Comparison of ENCODE assay signal across 8 cellular contexts in genomic region chr1:116737855-116738318, GRCh38. TPM values are rescaled to one million over a fixed set of nuclear protein-coding genes. Genes with fewer than 3 reads are reported as not detected.
DNase-seq lines count a peak whose midpoint lies in the region; ATAC-seq lines count a peak whose summit lies in the region.

No MANE protein-coding gene starts in this region.

- peak overlapping the region; percentile 71 for H3K4me3 Mint-ChIP-seq in activated naive CD4-positive, alpha-beta T cell treated with anti-CD3 and anti-CD28 coated beads for 36 hours

- DNase-seq in activated naive CD4-positive, alpha-beta T cell treated with anti-CD3 and anti-CD28 coated beads for 36 hours: peak; percentile 74
- DNase-seq in stimulated activated CD8-positive, alpha-beta memory T cell treated with anti-CD3 and anti-CD28 coated beads, Interleukin-4, amount 100 ng/mL, for 48 hours: peak; percentile 68
- no peak for DNase-seq in putamen (ENCODE audit: low spot score)
- DNase-seq in NCI-H82 treated with DMSO at 0.1 percent for 48 hours (lab: John Stamatoyannopoulos, UW; ENCODE audit: unreplicated experiment): no peak
- no peak for DNase-seq in SW 1271 (lab: John Stamatoyannopoulos, UW)

- H3K4me1 Mint-ChIP-seq in activated naive CD4-positive, alpha-beta T cell treated with anti-CD3 and anti-CD28 coated beads for 36 hours (ENCODE audit: low read depth): peaks cover 61% of the 10 kb centered on the region

- peak overlapping the region; percentile 100 for H3K27ac Mint-ChIP-seq in activated naive CD4-positive, alpha-beta T cell treated with anti-CD3 and anti-CD28 coated beads for 36 hours

- CTCF ChIA-PET in activated naive CD4-positive, alpha-beta T cell treated with anti-CD3 and anti-CD28 coated beads for 36 hours (lab: Charles Lee): interaction anchor here (0.6 to 5.2 kb wide), 29 partner anchors 10 to 323 kb away, joined by 3 to 96 read pairs (median 6); partner anchors contain the start of genes CD2 and TTF2

- intact Hi-C loops in activated naive CD4-positive, alpha-beta T cell treated with anti-CD3 and anti-CD28 coated beads for 36 hours (cut with micrococcal nuclease): loop anchor here (1.0 to 10.0 kb wide), 20 partner anchors 16 to 927 kb away; partner anchors contain the start of genes CD101, CD2, TENT5C and TTF2

- H3K36me3 Mint-ChIP-seq in activated naive CD4-positive, alpha-beta T cell treated with anti-CD3 and anti-CD28 coated beads for 36 hours (ENCODE audit: low read depth): peaks cover 13% of the 10 kb centered on the region

- ATAC-seq in GM19372 (IDR thresholded peaks at IDR 0.05; ENCODE audit: low read depth, unreplicated experiment): peak; percentile 40
- ATAC-seq in HG03432 (IDR thresholded peaks at IDR 0.05; ENCODE audit: unreplicated experiment): peak; percentile 28
- no peak for ATAC-seq in GM19023 (IDR thresholded peaks at IDR 0.05; ENCODE audit: unreplicated experiment)

- no peaks in the 10 kb centered on the region for H3K27me3 Mint-ChIP-seq in activated naive CD4-positive, alpha-beta T cell treated with anti-CD3 and anti-CD28 coated beads for 36 hours (ENCODE audit: low read depth)

- peaks cover 8% of the 10 kb centered on the region for H3K9me3 Mint-ChIP-seq in activated naive CD4-positive, alpha-beta T cell treated with anti-CD3 and anti-CD28 coated beads for 36 hours

RNA-seq across cellular contexts. Expression of gene CD2, which starts 16.3 kb away (rescaled TPM):
- 100 to 1,000 TPM; 251 to 264 TPM for total RNA-seq in activated naive CD4-positive, alpha-beta T cell treated with anti-CD3 and anti-CD28 coated beads for 36 hours

Comparison
In these comparisons a context has a peak if more than half of its experiments do, and no peak if none do; other contexts are left out.
1. DNase-seq: peak in activated naive CD4-positive, alpha-beta T cell treated with anti-CD3 and anti-CD28 coated beads for 36 hours (single experiment) and stimulated activated CD8-positive, alpha-beta memory T cell treated with anti-CD3 and anti-CD28 coated beads, Interleukin-4, amount 100 ng/mL, for 48 hours (single experiment); none in putamen (single experiment), NCI-H82 treated with DMSO at 0.1 percent for 48 hours (single experiment) and SW 1271 (0 of 2).